18 cellular contexts compared by ENCODE assay signal in the genomic region with DNA sequence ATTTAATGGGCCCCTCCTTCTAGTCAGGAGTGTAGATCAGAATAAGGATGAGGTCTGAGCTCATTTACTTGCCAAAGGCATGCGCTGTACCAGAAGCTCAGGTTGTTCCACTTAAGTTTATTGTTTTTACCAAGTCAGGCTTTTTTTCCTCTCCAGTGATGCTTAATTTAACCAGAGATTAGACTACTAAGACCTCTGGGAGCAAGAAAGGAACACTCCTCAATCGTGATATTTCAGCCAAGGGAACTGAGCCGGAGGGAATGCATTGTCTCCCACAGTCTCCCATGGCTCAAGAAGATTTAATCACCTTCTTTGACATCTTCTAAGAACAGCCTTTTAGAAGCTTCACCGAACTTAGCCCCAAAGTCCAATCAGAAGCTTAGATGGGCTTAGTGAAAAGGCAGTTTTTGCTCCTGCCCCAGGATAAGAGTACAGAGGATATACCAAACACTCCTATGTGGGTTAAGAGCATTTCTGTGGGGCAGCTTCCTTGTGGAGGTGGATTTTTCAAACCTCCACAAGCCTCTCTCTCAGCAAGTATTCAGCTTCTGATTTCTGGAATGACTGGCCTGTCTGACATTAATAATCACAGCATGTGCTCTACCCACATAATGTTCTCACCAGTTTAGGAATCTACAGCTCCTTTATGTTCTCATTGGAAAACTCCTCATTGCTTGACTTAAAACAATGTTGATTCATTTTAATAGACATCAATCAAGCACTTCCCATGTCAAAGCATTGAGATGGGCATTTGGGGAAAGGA.
DNase-seq lines count a peak whose midpoint lies in the region; ATAC-seq and TF ChIP-seq lines count a peak whose summit lies in the region.
"Had no signal": no experiment of that assay in that cellular context is flagged by ENCODE, and none has a peak within 500 bp of the region (broad histone marks: within the 10 kb centered on the region; RNA-seq: fewer than 3 reads in every experiment).

No MANE protein-coding gene starts in this region.

- H3K9ac ChIP-seq in smooth muscle cell (ENCODE audit: low read depth): no peak overlapping the region
- H3K9ac ChIP-seq: SK-N-SH had no signal

- H3K4me2 ChIP-seq in hepatocyte (no peak overlapping the region), smooth muscle cell (peak overlapping the region; percentile 39)
- H3K4me2 ChIP-seq: SK-N-SH had no signal

- WGBS in hepatocyte (ENCODE audit: low lambda C conversion rate, missing lambda C conversion rate): 76% methylated on average over 4 of the region's 4 CpGs
- WGBS in smooth muscle cell (ENCODE audit: low lambda C conversion rate): 74% methylated on average over 4 of the region's 4 CpGs

- H3K27ac ChIP-seq in hepatocyte (peak overlapping the region; percentile 1), smooth muscle cell (ENCODE audit: low read depth) (peak overlapping the region; percentile 29)
- H3K27ac ChIP-seq: RWPE1 had no signal

- no peaks in the 10 kb centered on the region for H3K36me3 ChIP-seq in hepatocyte (replicated peaks; ENCODE audit: insufficient read depth, low read depth)
- H3K36me3 ChIP-seq in smooth muscle cell (ENCODE audit: low read depth): no peaks in the 10 kb centered on the region

- peaks cover 11% of the 10 kb centered on the region for H3K4me1 ChIP-seq in hepatocyte (ENCODE audit: insufficient read depth)
- peaks cover 23% of the 10 kb centered on the region for H3K4me1 ChIP-seq in smooth muscle cell (ENCODE audit: low read depth)

- no peak overlapping the region for H3K4me3 ChIP-seq in hepatocyte
- no peak overlapping the region for H3K4me3 ChIP-seq in smooth muscle cell

- TF ChIP-seq CTCF in hepatocyte (IDR thresholded peaks at IDR 0.05; ENCODE audit: poor library complexity): no peak
- no peak for TF ChIP-seq CTCF in smooth muscle cell (IDR thresholded peaks at IDR 0.05; ENCODE audit: borderline replicate concordance, insufficient read depth, poor library complexity, severe bottlenecking)

- no peaks in the 10 kb centered on the region for H3K27me3 ChIP-seq in hepatocyte
- no peaks in the 10 kb centered on the region for H3K27me3 ChIP-seq in smooth muscle cell (ENCODE audit: low read depth)

- peaks cover 10% of the 10 kb centered on the region for H3F3A ChIP-seq in smooth muscle cell (ENCODE audit: low read depth)

- ATAC-seq in GM18511 (IDR thresholded peaks at IDR 0.05; ENCODE audit: unreplicated experiment) (no peak), HG03175 (IDR thresholded peaks at IDR 0.05; ENCODE audit: unreplicated experiment) (no peak), HG03139 (IDR thresholded peaks at IDR 0.05; ENCODE audit: unreplicated experiment) (no peak), GM18907 (IDR thresholded peaks at IDR 0.05; ENCODE audit: unreplicated experiment) (no peak)

- H3K9me3 ChIP-seq in hepatocyte (ENCODE audit: low read depth) (no peaks in the 10 kb centered on the region), smooth muscle cell (replicated peaks; ENCODE audit: low read depth) (no peaks in the 10 kb centered on the region)
- H3K9me3 ChIP-seq: SK-N-SH had no signal

- no peaks in the 10 kb centered on the region for H3K79me2 ChIP-seq in hepatocyte
- H3K79me2 ChIP-seq in smooth muscle cell (ENCODE audit: low read depth): no peaks in the 10 kb centered on the region

- peak; percentile 66 for DNase-seq in EH (ENCODE audit: low read depth)
- DNase-seq in astrocyte of the hippocampus (ENCODE audit: low read depth, low spot score): peak; percentile 50
- DNase-seq in hepatocyte (ENCODE audit: low spot score): no peak
- DNase-seq in smooth muscle cell (lab: John Stamatoyannopoulos, UW; ENCODE audit: unreplicated experiment): no peak
- DNase-seq: GDM1, H9, HFFc6, Kasumi-1, NCI-H1417, NCI-H1694 treated with DMSO at 0.1 percent for 48 hours, NCI-H69, SIG-M5, SK-N-SH had no signal

- no peak overlapping the region for H2AFZ ChIP-seq in hepatocyte
- no peak overlapping the region for H2AFZ ChIP-seq in smooth muscle cell (ENCODE audit: low read depth)

- H3K9me2 ChIP-seq in hepatocyte (replicated peaks; ENCODE audit: insufficient read depth): no peaks in the 10 kb centered on the region
- H3K9me2 ChIP-seq: SK-N-SH had no signal

- H4K20me1 ChIP-seq in hepatocyte (ENCODE audit: insufficient read depth, poor library complexity, severe bottlenecking): no peaks in the 10 kb centered on the region
- H4K20me1 ChIP-seq in smooth muscle cell (ENCODE audit: low read depth): no peaks in the 10 kb centered on the region

Comparison
In these comparisons a context has a peak if more than half of its experiments do, and no peak if none do; other contexts are left out.
1. DNase-seq: peak in EH (single experiment) and astrocyte of the hippocampus (single experiment); none in hepatocyte (single experiment) and smooth muscle cell (single experiment).